ENCODE assay signal across 10 cellular contexts in genomic region chr11:111423250-111423615, GRCh38. TPM values are rescaled to one million over a fixed set of nuclear protein-coding genes. Genes with fewer than 3 reads are reported as not detected.
DNase-seq lines count a peak whose midpoint lies in the region; ATAC-seq, FAIRE-seq and TF ChIP-seq lines count a peak whose summit lies in the region.
"Had no signal": no experiment of that assay in that cellular context is flagged by ENCODE, and none has a peak within 500 bp of the region (broad histone marks: within the 10 kb centered on the region; RNA-seq: fewer than 3 reads in every experiment).

No MANE protein-coding gene starts in this region.

- H3K4me3 Mint-ChIP-seq in endodermal cell = no peak overlapping the region

- 57% methylated on average over 1 of the region's 1 CpG for WGBS in HepG2 (ENCODE audit: low lambda C conversion rate)
- 57% methylated on average over 1 of the region's 1 CpG for WGBS in right lobe of liver (ENCODE audit: insufficient coverage, low coverage, low lambda C conversion rate, missing lambda C conversion rate)
- 78% methylated on average over 1 of the region's 1 CpG; no CpG with 5 or more reads in 1 of the 2 experiments for WGBS in endodermal cell (ENCODE audit: insufficient coverage in 1 of 2, insufficient read length in 1 of 2), 2 experiments

- H3K9me2 ChIP-seq in OCI-LY7 (ENCODE audit: insufficient read depth, low read length) = no peaks in the 10 kb centered on the region

- TF ChIP-seq RAD21 in HepG2 (CRISPR knock-in tag; IDR thresholded peaks at IDR 0.05) = no peak

- no peak for TF ChIP-seq CTCF in HepG2 (CRISPR knock-in tag; IDR thresholded peaks at IDR 0.05)
- no peak for TF ChIP-seq CTCF in right lobe of liver (IDR thresholded peaks at IDR 0.05)
- TF ChIP-seq CTCF in OCI-LY7 (conservative IDR thresholded peaks at IDR 0.05; ENCODE audit: low read length) = peak; percentile 56
- TF ChIP-seq CTCF in endodermal cell (conservative IDR thresholded peaks at IDR 0.05) = no peak

- H3K4me1 ChIP-seq in HepG2 (ENCODE audit: insufficient read depth, low read length) (peaks cover 61% of the 10 kb centered on the region), right lobe of liver (peaks cover 0 to 17% (median under 1%) of the 10 kb centered on the region in 4 donors), OCI-LY7 (ENCODE audit: insufficient read depth, low read length, poor library complexity, severe bottlenecking) (peaks cover 60% of the 10 kb centered on the region), endodermal cell (ENCODE audit: control insufficient read depth, insufficient read depth, low read length) (no peaks in the 10 kb centered on the region)

- no peak for TF ChIP-seq POLR2A in HepG2 (IDR thresholded peaks at IDR 0.05; ENCODE audit: insufficient read depth in 1 of 2, low read depth in 2 of 2, low read length in 2 of 2)
- TF ChIP-seq POLR2A in right lobe of liver (IDR thresholded peaks at IDR 0.05) = no peak
- no peak for TF ChIP-seq POLR2A in H54 (IDR thresholded peaks at IDR 0.05; ENCODE audit: low read depth, low read length)

- H3K27ac Mint-ChIP-seq in endodermal cell = no peak overlapping the region

- H3K27ac ChIP-seq in HepG2 (ENCODE audit: extremely low read length, insufficient read depth, low read length) (no peak overlapping the region), right lobe of liver (no peak overlapping the region), OCI-LY7 (ENCODE audit: low read depth, low read length, poor library complexity, severe bottlenecking) (no peak overlapping the region), endodermal cell (ENCODE audit: low read depth, low read length) (no peak overlapping the region)
- H3K27ac ChIP-seq: SK-N-MC had no signal

- H3K9me3 Mint-ChIP-seq in endodermal cell = no peaks in the 10 kb centered on the region

- H3K79me2 ChIP-seq in HepG2 (ENCODE audit: insufficient read depth, low read length) (no peaks in the 10 kb centered on the region), OCI-LY7 (ENCODE audit: insufficient read depth, low read depth, low read length) (no peaks in the 10 kb centered on the region; the same call in 1 of the 2 replicates)

- no peaks in the 10 kb centered on the region for H3K9me3 ChIP-seq in HepG2 (ENCODE audit: low read length)
- no peaks in the 10 kb centered on the region for H3K9me3 ChIP-seq in right lobe of liver
- peaks cover 9% of the 10 kb centered on the region; the same call in 1 of the 2 replicates for H3K9me3 ChIP-seq in OCI-LY7 (ENCODE audit: low read length)
- H3K9me3 ChIP-seq in endodermal cell (ENCODE audit: control insufficient read depth, low read length) = no peaks in the 10 kb centered on the region

- H3K27me3 Mint-ChIP-seq in endodermal cell (ENCODE audit: insufficient read depth) = peaks cover 5% of the 10 kb centered on the region

- TF ChIP-seq EP300 in HepG2 (IDR thresholded peaks at IDR 0.05; ENCODE audit: low read depth in 2 of 2, low read length in 2 of 2) = no peak
- TF ChIP-seq EP300 in HepG2 (CRISPR knock-in tag; IDR thresholded peaks at IDR 0.05; ENCODE audit: borderline replicate concordance) = no peak

- peaks cover 1% of the 10 kb centered on the region for H3K4me1 Mint-ChIP-seq in endodermal cell

- FAIRE-seq in HepG2 (lab: Jason Lieb, UNC) (no peak), H54 (lab: Jason Lieb, UNC) (no peak)

- H3K36me3 ChIP-seq in HepG2 (replicated peaks in 1 of 2; ENCODE audit: control insufficient read depth in 1 of 2, insufficient read depth in 2 of 2, low read length in 2 of 2) = no peaks in the 10 kb centered on the region
- no peaks in the 10 kb centered on the region for H3K36me3 ChIP-seq in right lobe of liver
- 0 out of 2 replicates have a peak, but pooled peaks cover 9% of the 10 kb centered on the region for H3K36me3 ChIP-seq in OCI-LY7 (ENCODE audit: insufficient read depth, low read length)
- H3K36me3 ChIP-seq in endodermal cell (ENCODE audit: control insufficient read depth, insufficient read depth, low read length) = no peaks in the 10 kb centered on the region

- intact Hi-C loops in HepG2 (cut with micrococcal nuclease; ENCODE audit: unreplicated experiment) = loop anchor here (1.0 kb wide), 4 partner anchors 63 to 140 kb away; no protein-coding TSS in a partner anchor
- intact Hi-C loops in right lobe of liver (cut with DNase I) = loop anchor here (5.0 kb wide), 2 partner anchors 126 to 141 kb away; partner anchors contain the start of gene POU2AF3 (in 1 of the 2)
- intact Hi-C loops in OCI-LY7 (cut with micrococcal nuclease; ENCODE audit: unreplicated experiment) = loop anchor here (1.0 to 2.0 kb wide), 5 partner anchors 24 to 192 kb away; no protein-coding TSS in a partner anchor

- in situ Hi-C loops in HepG2 (cut with HindIII; ENCODE audit: extremely low pct_ligation_motif_present, low pct_unique_long_range_greater_than_20kb) = loop anchor here (5.0 kb wide), 1 partner anchor 141 kb away; no protein-coding TSS in a partner anchor

- ATAC-seq in HepG2 (peak; percentile 52), right lobe of liver (no peak), HG02759 (IDR thresholded peaks at IDR 0.05; ENCODE audit: unreplicated experiment) (peak; percentile 9), GM21723 (IDR thresholded peaks at IDR 0.05; ENCODE audit: unreplicated experiment) (no peak)

- H3K36me3 Mint-ChIP-seq in endodermal cell (ENCODE audit: low read depth) = no peaks in the 10 kb centered on the region

- no peak overlapping the region for H2AFZ ChIP-seq in HepG2 (ENCODE audit: low read length)
- H2AFZ ChIP-seq in OCI-LY7 (ENCODE audit: low read length) = peak overlapping the region; percentile 45; the same call in 1 of the 2 replicates

- no peak overlapping the region for H3K9ac ChIP-seq in HepG2 (ENCODE audit: insufficient read depth, low read depth, low read length)
- H3K9ac ChIP-seq in endodermal cell (ENCODE audit: extremely low read depth, low read length, poor library complexity, severe bottlenecking) = no peak overlapping the region

- BruUV-seq in HepG2 (replicated peaks; lab: Mats Ljungman, UMichigan) (no TSS peak), OCI-LY7 (replicated peaks; lab: Mats Ljungman, UMichigan) (no TSS peak)

- H3K4me3 ChIP-seq in HepG2 (replicated peaks in 1 of 3; ENCODE audit: insufficient read depth in 1 of 3, low read depth in 2 of 3, low read length in 3 of 3) (no peak overlapping the region), right lobe of liver (no peak overlapping the region), OCI-LY7 (ENCODE audit: low read depth, low read length, poor library complexity, severe bottlenecking) (no peak overlapping the region), endodermal cell (ENCODE audit: low read length) (no peak overlapping the region)
- H3K4me3 ChIP-seq: SK-N-MC had no signal

- H4K20me1 ChIP-seq in HepG2 (ENCODE audit: insufficient read depth, low read length) (no peaks in the 10 kb centered on the region), OCI-LY7 (ENCODE audit: insufficient read depth, low read length) (no peaks in the 10 kb centered on the region; the same call in 1 of the 2 replicates)

- H3K4me2 ChIP-seq in HepG2 (ENCODE audit: low read depth, low read length) = no peak overlapping the region
- H3K4me2 ChIP-seq in OCI-LY7 (ENCODE audit: low read length) = peak overlapping the region; percentile 31; the same call in 1 of the 2 replicates

- POLR2A ChIA-PET in HepG2 (lab: Yijun Ruan, JAX) = interaction anchor here (1.0 to 4.6 kb wide), 7 partner anchors 63 to 141 kb away, joined by 3 to 27 read pairs (median 6); no protein-coding TSS in a partner anchor
- POLR2A ChIA-PET in OCI-LY7 (lab: Charles Lee) = interaction anchor here (0.6 to 17.9 kb wide), 9 partner anchors 13 to 1094 kb away, joined by 3 to 577 read pairs (median 4); partner anchors contain the start of gene POU2AF1

- H3K27me3 ChIP-seq in HepG2 (ENCODE audit: control insufficient read depth in 1 of 2, insufficient read depth in 2 of 2, low read length in 2 of 2) (no peaks in the 10 kb centered on the region), right lobe of liver (no peaks in the 10 kb centered on the region), endodermal cell (ENCODE audit: control insufficient read depth, insufficient read depth, low read length, poor library complexity, severe bottlenecking) (no peaks in the 10 kb centered on the region)

- DNase-seq in HepG2 (ENCODE audit: low spot score) (no peak), right lobe of liver (no peak), OCI-LY7 (ENCODE audit: low spot score) (no peak), NCI-H187 (lab: John Stamatoyannopoulos, UW) (no peak), endodermal cell (no peak), H54 (ENCODE audit: insufficient read length, low spot score) (no peak)

- CTCF ChIA-PET in HepG2 (lab: Yijun Ruan, JAX; ENCODE audit: low intra/inter-chr PET ratio, low total read pairs) = interaction anchor here (0.7 to 3.2 kb wide), 10 partner anchors 58 to 193 kb away, joined by 3 to 108 read pairs (median 4); partner anchors contain the start of gene POU2AF3
- CTCF ChIA-PET in OCI-LY7 (lab: Charles Lee; ENCODE audit: unreplicated experiment) = interaction anchor here (0.6 to 1.9 kb wide), 12 partner anchors 16 to 1222 kb away, joined by 3 to 15 read pairs (median 4); partner anchors contain the start of gene POU2AF1

RNA-seq across cellular contexts. Expression of gene POU2AF1, which starts 44.2 kb away (rescaled TPM):
- total RNA-seq in HepG2 (2016; rRNA removed; fragmentation: Illumina TruSeq; extraction: Trizol) (1.8 and 1.9 TPM in 2 replicates), right lobe of liver (1 to 10 TPM in 2 of 6 experiments, under 1 TPM in 4; 0.06 to 2.4 (median 0.63) TPM), OCI-LY7 (2022) (285 and 315 TPM in 2 replicates), endodermal cell (under 1 TPM; 0.46 to 0.77 TPM)
- 0.40 and 0.53 TPM in 2 replicates for total RNA-seq in HepG2 (2016; cell fraction: cytosol; rRNA removed; fragmentation: Illumina TruSeq; extraction: Trizol; ENCODE audit: low read depth)
- total RNA-seq in HepG2 (2016; cell fraction: insoluble cytoplasmic fraction; rRNA removed; fragmentation: Illumina TruSeq; extraction: Trizol) = 1.0 and 1.1 TPM in 2 replicates
- 0.65 and 2.2 TPM in 2 replicates for total RNA-seq in HepG2 (2016; cell fraction: membrane; rRNA removed; fragmentation: Illumina TruSeq; extraction: Trizol)
- 0.81 and 1.8 TPM in 2 replicates for total RNA-seq in HepG2 (2016; cell fraction: nucleus; rRNA removed; fragmentation: Illumina TruSeq; extraction: Trizol)
- 3.6 and 5.3 TPM in 2 replicates for polyA plus RNA-seq in HepG2 (2011; rRNA removed)
- 3.0 and 3.2 TPM in 2 replicates for polyA plus RNA-seq in HepG2 (2011; cell fraction: cytosol; rRNA removed)
- 8.2 and 10.5 TPM in 2 replicates for polyA plus RNA-seq in HepG2 (2011; cell fraction: nucleus; rRNA removed)
- 4.9 and 6.1 TPM in 2 replicates for polyA plus RNA-seq in HepG2 (2012)
- polyA plus RNA-seq in HepG2 (2016; cell fraction: cytosol; fragmentation: Illumina TruSeq; extraction: Trizol; ENCODE audit: low read depth) = 0.52 and 0.81 TPM in 2 replicates
- polyA plus RNA-seq in HepG2 (2016; cell fraction: insoluble cytoplasmic fraction; fragmentation: Illumina TruSeq; extraction: Trizol; ENCODE audit: low read depth) = 2.3 and 2.6 TPM in 2 replicates
- polyA plus RNA-seq in HepG2 (2016; cell fraction: membrane; fragmentation: Illumina TruSeq; extraction: Trizol; ENCODE audit: low read depth) = 1.4 TPM in 2 replicates
- 3.4 and 4.0 TPM in 2 replicates for polyA plus RNA-seq in HepG2 (2016; cell fraction: nucleus; fragmentation: Illumina TruSeq; extraction: Trizol; ENCODE audit: insufficient read depth, low read depth)
- polyA minus RNA-seq in HepG2 (2011; rRNA and poly(A)+ RNA removed; ENCODE audit: low replicate concordance) = 0.28 and 3.3 TPM in 2 replicates
- 3.1 and 3.6 TPM in 2 replicates for polyA minus RNA-seq in HepG2 (2011; cell fraction: cytosol; rRNA and poly(A)+ RNA removed)
- polyA minus RNA-seq in HepG2 (2011; cell fraction: nucleus; rRNA and poly(A)+ RNA removed) = 4.1 and 5.3 TPM in 2 replicates
- total RNA-seq in OCI-LY7 (2014; rRNA removed; shearing (Covaris generic)) = 56.4 and 86.1 TPM in 2 replicates
- polyA plus RNA-seq in endodermal cell (2013, experiment 1 of 2) = not detected
- polyA plus RNA-seq in endodermal cell (2013, experiment 2 of 2) = not detected
- total RNA-seq: MCF 10A had no signal

Comparison
In these comparisons a context has a peak if more than half of its experiments do, and no peak if none do; other contexts are left out.
1. ATAC-seq: peak in HepG2 (single experiment) and HG02759 (single experiment); none in right lobe of liver (0 of 4) and GM21723 (single experiment).
2. RNA of gene POU2AF1, which starts 44.2 kb away (total RNA-seq): 56.4 to 315 TPM in OCI-LY7; 0.40 to 2.2 TPM in HepG2, 0.06 to 2.4 TPM in right lobe of liver and 0.46 to 0.77 TPM in endodermal cell; every median in the first group is over 10 times any median in the second.